In genomic region chr2:29107547-29107946, GRCh38 we compare ENCODE assay signal across 2 cellular contexts.
A peak's percentile ranks its signal among the peaks of the same experiment; 100 is the strongest.
TF ChIP-seq lines count a peak whose summit lies in the region.

No MANE protein-coding gene starts in this region.

TF ChIP-seq in WTC11, 78 proteins besides CTCF, POLR2A, EP300 and RAD21:
- peak; percentile 66; the same call in 1 of the 2 replicates for TF ChIP-seq ZNF121 (CRISPR knock-in tag; IDR thresholded peaks at IDR 0.05)
TF ChIP-seq in WTC11: peak in this region for 1; not testable (repeated sequence) for 77.

TF ChIP-seq in HepG2, 621 proteins besides CTCF, POLR2A, EP300 and RAD21:
- TF ChIP-seq POLR2G (IDR thresholded peaks at IDR 0.05; ENCODE audit: low read depth, low read length) (peak; percentile 8; the same call in 1 of the 2 replicates), KDM1A (CRISPR knock-in tag; IDR thresholded peaks at IDR 0.05) (0 out of 2 replicates have a peak, but pooled peaks have one; percentile 42), ZNF770 (CRISPR knock-in tag; IDR thresholded peaks at IDR 0.05) (peak; percentile 59; the same call in 1 of the 2 replicates), ZNF121 (CRISPR knock-in tag; IDR thresholded peaks at IDR 0.05) (peak; percentile 86)
